ENCODE assay signal across 31 cellular contexts in genomic region chr7:50756180-50756579, GRCh38. TPM values are rescaled to one million over a fixed set of nuclear protein-coding genes. Genes with fewer than 3 reads are reported as not detected.
"Had no signal": no experiment of that assay in that cellular context is flagged by ENCODE, and none has a peak within 500 bp of the region (broad histone marks: within the 10 kb centered on the region; RNA-seq: fewer than 3 reads in every experiment).

No MANE protein-coding gene starts in this region.

- H3K36me3 Mint-ChIP-seq: activated CD4-positive, alpha-beta memory T cell treated with anti-CD3 and anti-CD28 coated beads for 36 hours; activated CD8-positive, alpha-beta memory T cell treated with anti-CD3 and anti-CD28 coated beads, Interleukin-2, amount 10 ng/mL, durations not matched to agents 7 days and 5 days; activated naive CD4-positive, alpha-beta T cell treated with anti-CD3 and anti-CD28 coated beads, Interleukin-2, amount 50 U/mL, for 72 hours; T-cell had no signal

- H3K27ac Mint-ChIP-seq: activated B cell treated with CpG ODN at 0.5 μM for 24 hours; activated CD4-positive, alpha-beta memory T cell treated with anti-CD3 and anti-CD28 coated beads for 36 hours; activated CD4-positive, alpha-beta T cell treated with anti-CD3 and anti-CD28 coated beads for 36 hours; activated CD4-positive, alpha-beta T cell treated with anti-CD3 and anti-CD28 coated beads, Interleukin-2, amount 10 ng/mL, durations not matched to agents 24 days and 14 days; activated CD8-positive, alpha-beta memory T cell treated with anti-CD3 and anti-CD28 coated beads, Interleukin-2, amount 10 ng/mL, durations not matched to agents 7 days and 5 days; activated CD8-positive, alpha-beta T cell treated with anti-CD3 and anti-CD28 coated beads, Interleukin-2, amount 10 ng/mL, durations not matched to agents 7 days and 5 days; activated naive CD4-positive, alpha-beta T cell treated with anti-CD3 and anti-CD28 coated beads, Interleukin-2, amount 10 ng/mL, durations not matched to agents 7 days and 5 days; activated naive CD4-positive, alpha-beta T cell treated with anti-CD3 and anti-CD28 coated beads, Interleukin-2, amount 50 U/mL, for 72 hours; activated naive CD8-positive, alpha-beta T cell treated with anti-CD3 and anti-CD28 coated beads, Interleukin-2, amount 10 ng/mL, durations not matched to agents 7 days and 5 days; activated T-cell treated with anti-CD3 and anti-CD28 coated beads, Interleukin-2, amount 50 U/mL, for 72 hours; brain; dendritic cell treated with granulocyte-macrophage colony-stimulating factor and Interleukin-4, amounts not matched to agents 40 ng/mL and 50 ng/mL, for 4 days; T-cell; T-helper 1 cell treated with Interleukin-12 subunit alpha and Interleukin-12 subunit beta and Interleukin-4 antibody, amounts not matched to agents 30 μg/mL and 1 μg/mL, for 36 hours had no signal

- H3K9me3 ChIP-seq: ascending aorta, esophagus squamous epithelium, gastroesophageal sphincter, heart right ventricle had no signal

- H3K27ac ChIP-seq: ascending aorta, coronary artery, dorsolateral prefrontal cortex, esophagus squamous epithelium, gastroesophageal sphincter, heart right ventricle, WERI-Rb-1 had no signal

- H3K4me3 Mint-ChIP-seq: activated B cell treated with CpG ODN at 0.5 μM for 24 hours; activated CD4-positive, alpha-beta memory T cell treated with anti-CD3 and anti-CD28 coated beads for 36 hours; activated CD4-positive, alpha-beta T cell treated with anti-CD3 and anti-CD28 coated beads for 36 hours; activated CD4-positive, alpha-beta T cell treated with anti-CD3 and anti-CD28 coated beads, Interleukin-2, amount 10 ng/mL, durations not matched to agents 24 days and 14 days; activated CD8-positive, alpha-beta memory T cell treated with anti-CD3 and anti-CD28 coated beads, Interleukin-2, amount 10 ng/mL, durations not matched to agents 7 days and 5 days; activated CD8-positive, alpha-beta T cell treated with anti-CD3 and anti-CD28 coated beads, Interleukin-2, amount 10 ng/mL, durations not matched to agents 7 days and 5 days; activated naive CD4-positive, alpha-beta T cell treated with anti-CD3 and anti-CD28 coated beads, Interleukin-2, amount 10 ng/mL, durations not matched to agents 7 days and 5 days; activated naive CD8-positive, alpha-beta T cell treated with anti-CD3 and anti-CD28 coated beads, Interleukin-2, amount 10 ng/mL, durations not matched to agents 7 days and 5 days; activated T-cell treated with anti-CD3 and anti-CD28 coated beads, Interleukin-2, amount 50 U/mL, for 72 hours; brain; central memory CD8-positive, alpha-beta T cell; dendritic cell treated with granulocyte-macrophage colony-stimulating factor and Interleukin-4, amounts not matched to agents 40 ng/mL and 50 ng/mL, for 4 days; T-cell; T-helper 1 cell treated with Interleukin-12 subunit alpha and Interleukin-12 subunit beta and Interleukin-4 antibody, amounts not matched to agents 30 μg/mL and 1 μg/mL, for 36 hours had no signal

- ATAC-seq: activated CD4-positive, alpha-beta T cell treated with anti-CD3 and anti-CD28 coated beads for 36 hours; activated CD4-positive, CD25-positive, alpha-beta regulatory T cell treated with anti-CD3 and anti-CD28 coated beads, Interleukin-2, amount 50 U/mL, for 24 hours; activated CD8-positive, alpha-beta memory T cell treated with anti-CD3 and anti-CD28 coated beads, Interleukin-2, amount 10 ng/mL, durations not matched to agents 7 days and 5 days; activated CD8-positive, alpha-beta T cell treated with anti-CD3 and anti-CD28 coated beads, Interleukin-2, amount 10 ng/mL, durations not matched to agents 7 days and 5 days; activated naive CD4-positive, alpha-beta T cell treated with anti-CD3 and anti-CD28 coated beads, Interleukin-2, amount 50 U/mL, for 72 hours; activated T-cell treated with anti-CD3 and anti-CD28 coated beads, Interleukin-2, amount 50 U/mL, for 72 hours; gastroesophageal sphincter; heart right ventricle; T-cell had no signal

- H3K4me3 ChIP-seq: ascending aorta, coronary artery, dorsolateral prefrontal cortex, esophagus squamous epithelium, gastroesophageal sphincter, heart right ventricle had no signal

- H3K4me1 ChIP-seq: ascending aorta had no signal

- DNase-seq: activated B cell treated with CpG ODN at 0.5 μM for 24 hours; activated CD4-positive, alpha-beta memory T cell treated with anti-CD3 and anti-CD28 coated beads for 36 hours; activated CD4-positive, alpha-beta T cell treated with anti-CD3 and anti-CD28 coated beads for 36 hours; activated CD4-positive, alpha-beta T cell treated with anti-CD3 and anti-CD28 coated beads, Interleukin-2, amount 10 ng/mL, durations not matched to agents 24 days and 14 days; activated CD8-positive, alpha-beta memory T cell treated with anti-CD3 and anti-CD28 coated beads, Interleukin-2, amount 10 ng/mL, durations not matched to agents 7 days and 5 days; activated CD8-positive, alpha-beta memory T cell treated with anti-CD3 and anti-CD28 coated beads, Interleukin-2, amount 50 U/mL, for 4 hours; activated CD8-positive, alpha-beta T cell treated with anti-CD3 and anti-CD28 coated beads, Interleukin-2, amount 10 ng/mL, durations not matched to agents 7 days and 5 days; activated gamma-delta T cell; activated naive CD4-positive, alpha-beta T cell; activated naive CD4-positive, alpha-beta T cell treated with anti-CD3 and anti-CD28 coated beads, Interleukin-2, amount 10 ng/mL, durations not matched to agents 7 days and 5 days; activated naive CD8-positive, alpha-beta T cell treated with anti-CD3 and anti-CD28 coated beads, Interleukin-2, amount 10 ng/mL, durations not matched to agents 7 days and 5 days; activated T-cell treated with anti-CD3 and anti-CD28 coated beads, Interleukin-2, amount 50 U/mL, for 1 hour; activated T-cell treated with anti-CD3 and anti-CD28 coated beads, Interleukin-2, amount 50 U/mL, for 72 hours; dorsolateral prefrontal cortex; effector memory CD4-positive, alpha-beta T cell; erythroblast; esophagus squamous epithelium; foreskin melanocyte; heart right ventricle; T-cell; T1000; WERI-Rb-1 had no signal

- H3K36me3 ChIP-seq: WERI-Rb-1 had no signal

- H3K4me1 Mint-ChIP-seq: activated B cell treated with CpG ODN at 0.5 μM for 24 hours; activated CD4-positive, alpha-beta T cell treated with anti-CD3 and anti-CD28 coated beads, Interleukin-2, amount 10 ng/mL, durations not matched to agents 24 days and 14 days had no signal

- H3K9me3 Mint-ChIP-seq: activated B cell treated with CpG ODN at 0.5 μM for 24 hours; activated CD4-positive, alpha-beta memory T cell treated with anti-CD3 and anti-CD28 coated beads for 36 hours; activated CD4-positive, alpha-beta T cell treated with anti-CD3 and anti-CD28 coated beads, Interleukin-2, amount 10 ng/mL, durations not matched to agents 24 days and 14 days; activated naive CD4-positive, alpha-beta T cell treated with anti-CD3 and anti-CD28 coated beads, Interleukin-2, amount 50 U/mL, for 72 hours; activated T-cell treated with anti-CD3 and anti-CD28 coated beads, Interleukin-2, amount 50 U/mL, for 72 hours; brain; central memory CD8-positive, alpha-beta T cell; dendritic cell treated with granulocyte-macrophage colony-stimulating factor and Interleukin-4, amounts not matched to agents 40 ng/mL and 50 ng/mL, for 4 days; T-cell; T-helper 1 cell treated with Interleukin-12 subunit alpha and Interleukin-12 subunit beta and Interleukin-4 antibody, amounts not matched to agents 30 μg/mL and 1 μg/mL, for 36 hours had no signal

- H3K27me3 Mint-ChIP-seq: activated B cell treated with CpG ODN at 0.5 μM for 24 hours; activated CD4-positive, alpha-beta memory T cell treated with anti-CD3 and anti-CD28 coated beads for 36 hours; activated CD4-positive, alpha-beta T cell treated with anti-CD3 and anti-CD28 coated beads for 36 hours; activated CD4-positive, alpha-beta T cell treated with anti-CD3 and anti-CD28 coated beads, Interleukin-2, amount 10 ng/mL, durations not matched to agents 24 days and 14 days; activated CD8-positive, alpha-beta memory T cell treated with anti-CD3 and anti-CD28 coated beads, Interleukin-2, amount 10 ng/mL, durations not matched to agents 7 days and 5 days; activated naive CD4-positive, alpha-beta T cell treated with anti-CD3 and anti-CD28 coated beads, Interleukin-2, amount 10 ng/mL, durations not matched to agents 7 days and 5 days; activated naive CD8-positive, alpha-beta T cell treated with anti-CD3 and anti-CD28 coated beads, Interleukin-2, amount 10 ng/mL, durations not matched to agents 7 days and 5 days; brain; central memory CD8-positive, alpha-beta T cell; dendritic cell treated with granulocyte-macrophage colony-stimulating factor and Interleukin-4, amounts not matched to agents 40 ng/mL and 50 ng/mL, for 4 days; T-cell had no signal

- H3K27me3 ChIP-seq: ascending aorta, dorsolateral prefrontal cortex, esophagus squamous epithelium, gastroesophageal sphincter, heart right ventricle had no signal

RNA-seq across cellular contexts. Expression of gene GRB10, which starts 26.5 kb away (rescaled TPM):
- total RNA-seq: activated B cell treated with CpG ODN at 0.5 μM for 24 hours had no signal
